1 cellular context compared by ENCODE assay signal in the genomic region with DNA sequence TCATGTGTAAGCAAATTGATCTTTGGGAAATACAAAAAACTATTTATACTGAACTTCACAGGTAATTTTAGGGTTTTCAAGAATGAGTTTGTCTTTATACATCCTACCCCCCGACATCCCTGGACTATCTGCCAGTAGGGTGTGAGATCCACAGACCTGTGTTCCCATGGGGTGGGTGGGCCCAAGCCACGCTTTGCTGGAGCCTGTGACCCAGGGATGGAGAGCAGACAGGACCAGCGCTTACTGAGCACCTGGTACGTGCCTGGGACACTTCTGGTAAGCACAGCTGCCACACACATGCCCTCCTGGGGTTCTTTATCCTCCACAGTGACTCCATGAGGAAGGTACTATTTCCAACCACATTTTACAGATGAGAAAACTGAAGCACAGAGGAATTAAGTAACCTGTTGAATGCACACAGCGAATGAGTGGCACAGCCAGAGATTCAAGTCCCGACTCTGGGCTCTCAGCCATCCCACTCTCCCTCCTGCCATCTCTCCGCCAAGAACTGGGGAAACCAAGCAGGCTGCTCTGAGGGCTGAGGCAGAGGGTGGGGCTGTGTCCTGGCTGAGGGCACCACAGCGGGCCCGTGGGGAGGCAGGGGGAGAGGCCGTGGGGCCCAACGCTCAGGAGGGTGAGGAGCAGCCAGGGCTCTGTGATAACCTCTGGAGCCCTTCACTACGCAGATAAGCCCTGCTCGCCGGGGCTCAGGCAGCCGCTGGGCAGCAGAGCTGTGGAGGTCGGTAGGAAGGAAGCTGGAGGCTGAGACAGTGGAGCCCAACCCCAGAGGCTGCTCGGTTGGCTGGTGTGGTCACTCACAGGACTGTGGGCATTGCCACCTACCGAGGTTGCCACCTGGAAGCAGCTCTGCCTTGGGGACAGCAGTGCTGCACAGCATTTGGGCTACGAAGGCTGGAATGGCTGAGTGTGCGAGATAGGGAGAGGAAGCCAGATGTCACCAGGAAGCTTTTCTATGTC.
A peak's percentile ranks its signal among the peaks of the same experiment; 100 is the strongest.
TF ChIP-seq lines count a peak whose summit lies in the region.

No MANE protein-coding gene starts in this region.

TF ChIP-seq in K562, 482 proteins besides CTCF, POLR2A, EP300 and RAD21 (continued from another document and continues in another):
- TF ChIP-seq ATF6 (CRISPR knock-in tag; IDR thresholded peaks at IDR 0.05) = no peak
- TF ChIP-seq CHCHD3 (CRISPR knock-in tag; IDR thresholded peaks at IDR 0.05) = no peak
- no peak for TF ChIP-seq FOXM1 (IDR thresholded peaks at IDR 0.05; ENCODE audit: low read depth)
- no peak for TF ChIP-seq FOXM1 (CRISPR knock-in tag; IDR thresholded peaks at IDR 0.05; ENCODE audit: low read depth)
- TF ChIP-seq SAFB (IDR thresholded peaks at IDR 0.05; ENCODE audit: borderline replicate concordance, low read depth, low read length) = no peak
- TF ChIP-seq HMGXB4 (CRISPR knock-in tag; IDR thresholded peaks at IDR 0.05) = no peak
- 0 out of 2 replicates have a peak, but pooled peaks have one; percentile 84 for TF ChIP-seq CAMTA2 (CRISPR knock-in tag; conservative IDR thresholded peaks at IDR 0.05)
- no peak for TF ChIP-seq ETV5 (CRISPR knock-in tag; IDR thresholded peaks at IDR 0.05; ENCODE audit: low read depth)
- no peak for TF ChIP-seq E2F4 (CRISPR knock-in tag; IDR thresholded peaks at IDR 0.05; ENCODE audit: low read depth)
- no peak for TF ChIP-seq ZNF830 (CRISPR knock-in tag; IDR thresholded peaks at IDR 0.05)
- TF ChIP-seq RFX7 (CRISPR knock-in tag; IDR thresholded peaks at IDR 0.05) = no peak
- TF ChIP-seq BRF1 (IDR thresholded peaks at IDR 0.05; ENCODE audit: borderline replicate concordance, extremely low read depth, insufficient read length) = no peak
- TF ChIP-seq ZSCAN29 (IDR thresholded peaks at IDR 0.05) = no peak
- TF ChIP-seq FOXA3 (CRISPR knock-in tag; conservative IDR thresholded peaks at IDR 0.05 in 1 of 2, IDR thresholded peaks at IDR 0.05 in 1 of 2) = no peak
- TF ChIP-seq, protein P1, sequence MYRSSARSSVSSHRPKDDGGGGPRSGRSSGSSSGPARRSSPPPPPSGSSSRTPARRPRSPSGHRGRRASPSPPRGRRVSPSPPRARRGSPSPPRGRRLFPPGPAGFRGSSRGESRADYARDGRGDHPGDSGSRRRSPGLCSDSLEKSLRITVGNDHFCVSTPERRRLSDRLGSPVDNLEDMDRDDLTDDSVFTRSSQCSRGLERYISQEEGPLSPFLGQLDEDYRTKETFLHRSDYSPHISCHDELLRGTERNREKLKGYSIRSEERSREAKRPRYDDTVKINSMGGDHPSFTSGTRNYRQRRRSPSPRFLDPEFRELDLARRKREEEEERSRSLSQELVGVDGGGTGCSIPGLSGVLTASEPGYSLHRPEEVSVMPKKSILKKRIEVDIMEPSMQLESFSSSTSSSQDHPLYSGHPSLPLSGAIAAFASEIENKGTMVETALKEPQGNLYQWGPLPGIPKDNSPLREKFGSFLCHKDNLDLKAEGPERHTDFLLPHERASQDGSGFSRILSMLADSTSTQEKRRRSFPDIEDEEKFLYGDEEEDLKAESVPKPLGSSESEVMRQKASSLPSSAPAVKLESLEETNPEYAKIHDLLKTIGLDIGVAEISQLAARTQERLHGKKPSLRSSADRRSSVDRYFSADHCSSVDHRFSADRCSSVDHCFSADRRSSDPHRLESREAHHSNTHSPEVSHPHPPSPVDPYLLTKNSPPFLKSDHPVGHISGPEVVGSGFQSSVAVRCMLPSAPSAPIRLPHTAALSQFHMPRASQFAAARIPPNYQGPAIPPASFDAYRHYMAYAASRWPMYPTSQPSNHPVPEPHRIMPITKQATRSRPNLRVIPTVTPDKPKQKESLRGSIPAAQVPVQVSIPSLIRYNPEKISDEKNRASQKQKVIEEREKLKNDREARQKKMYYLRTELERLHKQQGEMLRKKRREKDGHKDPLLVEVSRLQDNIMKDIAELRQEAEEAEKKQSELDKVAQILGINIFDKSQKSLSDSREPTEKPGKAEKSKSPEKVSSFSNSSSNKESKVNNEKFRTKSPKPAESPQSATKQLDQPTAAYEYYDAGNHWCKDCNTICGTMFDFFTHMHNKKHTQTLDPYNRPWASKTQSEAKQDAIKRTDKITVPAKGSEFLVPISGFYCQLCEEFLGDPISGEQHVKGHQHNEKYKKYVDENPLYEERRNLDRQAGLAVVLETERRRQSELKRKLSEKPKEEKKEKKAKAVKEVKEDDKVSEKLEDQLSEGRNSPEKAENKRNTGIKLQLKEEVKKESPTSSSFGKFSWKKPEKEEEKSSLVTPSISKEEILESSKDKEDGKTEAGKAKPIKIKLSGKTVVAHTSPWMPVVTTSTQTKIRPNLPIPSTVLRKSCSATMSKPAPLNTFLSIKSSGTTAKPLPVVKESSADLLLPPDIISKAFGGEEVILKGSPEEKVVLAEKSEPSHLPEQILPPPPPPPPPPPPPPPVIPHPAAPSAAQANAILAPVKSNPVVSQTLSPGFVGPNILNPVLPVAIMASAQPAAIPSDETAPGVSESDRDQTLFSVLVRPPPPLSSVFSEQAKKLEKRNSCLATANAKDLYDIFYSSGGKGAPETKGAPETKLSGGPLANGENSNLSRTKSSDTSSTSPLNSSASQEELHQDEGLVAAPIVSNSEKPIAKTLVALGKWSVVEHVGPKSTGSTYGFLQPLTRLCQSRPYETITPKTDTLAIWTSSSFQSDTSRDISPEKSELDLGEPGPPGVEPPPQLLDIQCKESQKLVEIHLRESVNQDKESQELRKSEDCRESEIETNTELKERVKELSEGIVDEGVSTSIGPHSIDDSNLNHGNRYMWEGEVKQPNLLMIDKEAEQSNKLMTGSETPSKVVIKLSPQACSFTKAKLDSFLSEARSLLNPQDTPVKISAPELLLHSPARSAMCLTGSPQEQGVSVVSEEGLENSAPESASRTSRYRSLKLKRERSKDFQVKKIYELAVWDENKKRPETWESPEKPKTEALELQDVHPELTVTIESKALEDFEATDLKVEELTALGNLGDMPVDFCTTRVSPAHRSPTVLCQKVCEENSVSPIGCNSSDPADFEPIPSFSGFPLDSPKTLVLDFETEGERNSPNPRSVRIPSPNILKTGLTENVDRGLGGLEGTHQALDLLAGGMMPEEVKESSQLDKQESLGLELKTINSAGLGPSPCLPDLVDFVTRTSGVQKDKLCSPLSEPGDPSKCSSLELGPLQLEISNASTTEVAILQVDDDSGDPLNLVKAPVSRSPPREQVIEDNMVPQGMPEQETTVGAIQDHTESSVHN (IDR thresholded peaks at IDR 0.05; ENCODE audit: borderline replicate concordance in 1 of 2, low read depth in 1 of 2) = no peak
- no peak for TF ChIP-seq MXI1 (IDR thresholded peaks at IDR 0.05; ENCODE audit: low read depth, low read length)
- no peak for TF ChIP-seq ZNF140 (CRISPR knock-in tag; IDR thresholded peaks at IDR 0.05)
- TF ChIP-seq PHF21A (IDR thresholded peaks at IDR 0.05; ENCODE audit: borderline replicate concordance, low read depth) = no peak
- TF ChIP-seq, protein P2, sequence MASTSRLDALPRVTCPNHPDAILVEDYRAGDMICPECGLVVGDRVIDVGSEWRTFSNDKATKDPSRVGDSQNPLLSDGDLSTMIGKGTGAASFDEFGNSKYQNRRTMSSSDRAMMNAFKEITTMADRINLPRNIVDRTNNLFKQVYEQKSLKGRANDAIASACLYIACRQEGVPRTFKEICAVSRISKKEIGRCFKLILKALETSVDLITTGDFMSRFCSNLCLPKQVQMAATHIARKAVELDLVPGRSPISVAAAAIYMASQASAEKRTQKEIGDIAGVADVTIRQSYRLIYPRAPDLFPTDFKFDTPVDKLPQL (IDR thresholded peaks at IDR 0.05; ENCODE audit: extremely low read depth, insufficient read length) = no peak
- no peak; the same call in 1 of the 2 replicates for TF ChIP-seq ZNF324 (CRISPR knock-in tag; IDR thresholded peaks at IDR 0.05)
- no peak for TF ChIP-seq ATF7 (IDR thresholded peaks at IDR 0.05)
- TF ChIP-seq PTTG1 (tag; IDR thresholded peaks at IDR 0.05; ENCODE audit: low read depth) = no peak
- TF ChIP-seq, protein P3, sequence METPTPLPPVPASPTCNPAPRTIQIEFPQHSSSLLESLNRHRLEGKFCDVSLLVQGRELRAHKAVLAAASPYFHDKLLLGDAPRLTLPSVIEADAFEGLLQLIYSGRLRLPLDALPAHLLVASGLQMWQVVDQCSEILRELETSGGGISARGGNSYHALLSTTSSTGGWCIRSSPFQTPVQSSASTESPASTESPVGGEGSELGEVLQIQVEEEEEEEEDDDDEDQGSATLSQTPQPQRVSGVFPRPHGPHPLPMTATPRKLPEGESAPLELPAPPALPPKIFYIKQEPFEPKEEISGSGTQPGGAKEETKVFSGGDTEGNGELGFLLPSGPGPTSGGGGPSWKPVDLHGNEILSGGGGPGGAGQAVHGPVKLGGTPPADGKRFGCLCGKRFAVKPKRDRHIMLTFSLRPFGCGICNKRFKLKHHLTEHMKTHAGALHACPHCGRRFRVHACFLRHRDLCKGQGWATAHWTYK (CRISPR knock-in tag; IDR thresholded peaks at IDR 0.05) = peak; percentile 75; the same call in 1 of the 2 replicates
- TF ChIP-seq ZNF589 (CRISPR knock-in tag; IDR thresholded peaks at IDR 0.05; ENCODE audit: low read depth) = no peak
- no peak for TF ChIP-seq KAT8 (IDR thresholded peaks at IDR 0.05; ENCODE audit: low read depth)
- no peak for TF ChIP-seq ZBTB26 (CRISPR knock-in tag; IDR thresholded peaks at IDR 0.05)
- TF ChIP-seq CREB3 (tag; conservative IDR thresholded peaks at IDR 0.05; ENCODE audit: low read depth) = peak; percentile 81; the same call in 1 of the 2 replicates
- TF ChIP-seq NR3C1 (CRISPR knock-in tag; IDR thresholded peaks at IDR 0.05) = no peak
- TF ChIP-seq IRF1 (CRISPR knock-in tag; IDR thresholded peaks at IDR 0.05; ENCODE audit: borderline replicate concordance) = no peak
- TF ChIP-seq ZNF766 (CRISPR knock-in tag; conservative IDR thresholded peaks at IDR 0.05) = peak; percentile 36; the same call in 1 of the 2 replicates
- TF ChIP-seq CTBP1 (IDR thresholded peaks at IDR 0.05; ENCODE audit: borderline replicate concordance) = peak; percentile 79
- TF ChIP-seq MTA3 (IDR thresholded peaks at IDR 0.05; ENCODE audit: borderline replicate concordance) = peak; percentile 90
- TF ChIP-seq, protein P4, sequence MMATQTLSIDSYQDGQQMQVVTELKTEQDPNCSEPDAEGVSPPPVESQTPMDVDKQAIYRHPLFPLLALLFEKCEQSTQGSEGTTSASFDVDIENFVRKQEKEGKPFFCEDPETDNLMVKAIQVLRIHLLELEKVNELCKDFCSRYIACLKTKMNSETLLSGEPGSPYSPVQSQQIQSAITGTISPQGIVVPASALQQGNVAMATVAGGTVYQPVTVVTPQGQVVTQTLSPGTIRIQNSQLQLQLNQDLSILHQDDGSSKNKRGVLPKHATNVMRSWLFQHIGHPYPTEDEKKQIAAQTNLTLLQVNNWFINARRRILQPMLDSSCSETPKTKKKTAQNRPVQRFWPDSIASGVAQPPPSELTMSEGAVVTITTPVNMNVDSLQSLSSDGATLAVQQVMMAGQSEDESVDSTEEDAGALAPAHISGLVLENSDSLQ (IDR thresholded peaks at IDR 0.05) = no peak
- peak; percentile 83 for TF ChIP-seq ZNF583 (CRISPR knock-in tag; IDR thresholded peaks at IDR 0.05)
- TF ChIP-seq HCFC1 (IDR thresholded peaks at IDR 0.05; ENCODE audit: low read depth, low read length) = no peak
- TF ChIP-seq SRF (CRISPR knock-in tag; IDR thresholded peaks at IDR 0.05) = no peak
